Comparison of ENCODE assay signal across 8 cellular contexts in genomic region chr16:27863377-27863776, GRCh38.
"Had no signal": no experiment of that assay in that cellular context is flagged by ENCODE, and none has a peak within 500 bp of the region (broad histone marks: within the 10 kb centered on the region; RNA-seq: fewer than 3 reads in every experiment).

No MANE protein-coding gene starts in this region.

- DNase-seq: GDM1, GF-D8 had no signal

- ATAC-seq: GM12878 had no signal

- H3K4me3 ChIP-seq: GM12878 had no signal

- FAIRE-seq: G401.6, GM12878, GM12891, GM12892, GM18507, GM19239 had no signal
